In genomic region chr1:218986816-218987215, GRCh38 we compare ENCODE assay signal across 9 cellular contexts.
"Had no signal": no experiment of that assay in that cellular context is flagged by ENCODE, and none has a peak within 500 bp of the region (broad histone marks: within the 10 kb centered on the region; RNA-seq: fewer than 3 reads in every experiment).

No MANE protein-coding gene starts in this region.

- H2AFZ ChIP-seq: GM23248 had no signal

- ATAC-seq: HCT116 had no signal

- H3K9ac ChIP-seq: GM23248 had no signal

- H3K27ac ChIP-seq: GM23248, HL-60 had no signal

- H3K4me1 Mint-ChIP-seq: IgD-negative memory B cell had no signal

- H3K4me1 ChIP-seq: HAP-1 had no signal

- H3K4me3 Mint-ChIP-seq: IgD-negative memory B cell had no signal

- H3K4me3 ChIP-seq: GM23248, HAP-1 had no signal

- H3K36me3 Mint-ChIP-seq: IgD-negative memory B cell had no signal

- FAIRE-seq: HTR-8/SVneo had no signal

- H3K36me3 ChIP-seq: HAP-1 had no signal

- H3K27ac Mint-ChIP-seq: IgD-negative memory B cell had no signal

- DNase-seq: GM23248, GOT3, H7, KG1 had no signal
